Comparison of ENCODE assay signal across 8 cellular contexts in the genomic region with DNA sequence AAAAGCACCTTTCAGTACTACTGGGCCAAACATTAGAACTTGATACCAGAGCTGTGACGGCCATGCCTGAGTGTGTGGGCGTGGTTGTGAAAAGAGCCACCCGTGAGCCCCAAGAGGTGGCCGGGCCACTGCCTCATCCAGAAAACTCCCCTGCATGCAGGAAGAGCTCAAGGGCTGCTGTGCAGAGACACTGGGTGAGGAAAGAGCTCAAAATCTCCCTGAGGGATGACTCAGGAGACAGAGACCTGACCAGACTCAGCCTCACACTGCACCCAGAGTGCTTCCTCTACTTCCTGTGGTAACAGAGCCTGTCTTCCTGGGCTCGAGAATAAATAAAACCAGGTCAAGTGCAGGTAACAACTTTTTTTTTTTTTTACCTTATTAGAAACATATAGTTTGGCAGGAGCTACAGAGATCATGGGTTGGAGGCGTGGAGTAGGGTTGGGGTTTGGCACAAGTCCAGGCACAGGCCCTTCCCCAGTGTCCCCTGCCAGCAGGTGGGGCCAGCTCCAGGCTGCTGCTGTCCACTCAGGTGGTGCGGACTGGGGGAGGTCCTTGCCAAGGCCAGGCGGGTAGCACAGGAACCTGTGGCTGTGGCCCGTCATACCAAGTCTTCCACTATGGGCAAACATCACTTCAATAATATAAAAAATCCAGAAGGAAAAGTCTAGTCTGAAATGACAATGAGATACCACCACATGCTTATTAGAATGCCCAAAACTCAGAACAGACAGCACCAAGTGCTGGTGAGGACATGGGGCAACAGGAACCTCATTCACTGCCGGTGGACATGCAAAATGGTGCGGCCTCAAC. TPM values are rescaled to one million over a fixed set of nuclear protein-coding genes. Genes with fewer than 3 reads are reported as not detected.
DNase-seq lines count a peak whose midpoint lies in the region; TF ChIP-seq lines count a peak whose summit lies in the region.

No MANE protein-coding gene starts in this region.

- DNase-seq in GF-D8 (lab: John Stamatoyannopoulos, UW) (peak; percentile 61), MG63 (peak; percentile 57), RKO (ENCODE audit: low spot score) (no peak), BE2C (no peak), NCI-H1092 (lab: John Stamatoyannopoulos, UW) (no peak)
- DNase-seq in activated CD4-positive, alpha-beta memory T cell treated with anti-CD3 and anti-CD28 coated beads, Interleukin-2, amount 10 ng/mL, durations not matched to agents 7 days and 5 days: peak; percentile 75
- DNase-seq in stimulated activated CD4-positive, alpha-beta T cell treated with anti-CD3 and anti-CD28 coated beads, Interleukin-1b, Interleukin-23, amount 100 ng/mL, for 48 hours: peak; percentile 65

- peak overlapping the region; percentile 88 for H3K27ac Mint-ChIP-seq in activated CD4-positive, alpha-beta memory T cell treated with anti-CD3 and anti-CD28 coated beads, Interleukin-2, amount 10 ng/mL, durations not matched to agents 7 days and 5 days

- H3K36me3 ChIP-seq in MG63: no peaks in the 10 kb centered on the region; the same call in none of the 2 replicates
- no peaks in the 10 kb centered on the region for H3K36me3 ChIP-seq in esophagus (ENCODE audit: control insufficient read depth in 2 of 2, insufficient read depth in 2 of 2, low read length in 1 of 2)
- H3K36me3 ChIP-seq in BE2C: no peaks in the 10 kb centered on the region

- H3K27ac ChIP-seq in esophagus (ENCODE audit: low read depth in 2 of 2, low read length in 1 of 2): peak overlapping the region; percentile 70 to 84

- peaks cover 84% of the 10 kb centered on the region for H3K4me1 Mint-ChIP-seq in activated CD4-positive, alpha-beta memory T cell treated with anti-CD3 and anti-CD28 coated beads, Interleukin-2, amount 10 ng/mL, durations not matched to agents 7 days and 5 days

- H3K4me3 ChIP-seq in MG63 (no peak overlapping the region), esophagus (ENCODE audit: low read depth in 1 of 2, low read length in 2 of 2) (no peak overlapping the region), BE2C (ENCODE audit: low read depth, low read length) (no peak overlapping the region)

- H3K9me3 ChIP-seq in MG63 (no peaks in the 10 kb centered on the region), esophagus (ENCODE audit: control insufficient read depth in 2 of 2, insufficient read depth in 1 of 2, low read depth in 1 of 2, low read length in 1 of 2) (no peaks in the 10 kb centered on the region), BE2C (no peaks in the 10 kb centered on the region)

- 40 to 45% methylated on average over 11 of the region's 11 CpGs for WGBS in esophagus, 2 donors

- H3K4me3 Mint-ChIP-seq in activated CD4-positive, alpha-beta memory T cell treated with anti-CD3 and anti-CD28 coated beads, Interleukin-2, amount 10 ng/mL, durations not matched to agents 7 days and 5 days: peak overlapping the region; percentile 52

- H3K9me3 Mint-ChIP-seq in activated CD4-positive, alpha-beta memory T cell treated with anti-CD3 and anti-CD28 coated beads, Interleukin-2, amount 10 ng/mL, durations not matched to agents 7 days and 5 days: no peaks in the 10 kb centered on the region

- peaks cover 3% of the 10 kb centered on the region for H3K36me3 Mint-ChIP-seq in activated CD4-positive, alpha-beta memory T cell treated with anti-CD3 and anti-CD28 coated beads, Interleukin-2, amount 10 ng/mL, durations not matched to agents 7 days and 5 days (ENCODE audit: low read depth)

- no peaks in the 10 kb centered on the region for H3K27me3 ChIP-seq in MG63
- no peaks in the 10 kb centered on the region for H3K27me3 ChIP-seq in esophagus (ENCODE audit: control insufficient read depth in 1 of 2, insufficient read depth in 2 of 2, low read length in 2 of 2)
- H3K27me3 ChIP-seq in BE2C: no peaks in the 10 kb centered on the region

- H3K4me1 ChIP-seq in esophagus (ENCODE audit: control insufficient read depth in 2 of 2, insufficient read depth in 2 of 2, low read length in 1 of 2) (peaks cover 17 to 47% of the 10 kb centered on the region in 2 donors), BE2C (no peaks in the 10 kb centered on the region; the same call in 1 of the 2 replicates)

- no peak for TF ChIP-seq CTCF in BE2C (IDR thresholded peaks at IDR 0.05; ENCODE audit: low read depth, low read length)

- CTCF ChIA-PET in activated CD4-positive, alpha-beta memory T cell treated with anti-CD3 and anti-CD28 coated beads, Interleukin-2, amount 10 ng/mL, durations not matched to agents 7 days and 5 days (lab: Charles Lee): interaction anchor here (0.7 to 2.6 kb wide), 14 partner anchors 10 to 352 kb away, joined by 3 to 29 read pairs (median 4); a partner anchor contains a TSS

- POLR2A ChIA-PET in activated CD4-positive, alpha-beta memory T cell treated with anti-CD3 and anti-CD28 coated beads, Interleukin-2, amount 10 ng/mL, durations not matched to agents 7 days and 5 days (lab: Charles Lee): interaction anchor here (0.6 to 2.6 kb wide), 15 partner anchors 8 to 1312 kb away, joined by 3 to 38 read pairs (median 4); a partner anchor contains a TSS

- no peaks in the 10 kb centered on the region for H3K27me3 Mint-ChIP-seq in activated CD4-positive, alpha-beta memory T cell treated with anti-CD3 and anti-CD28 coated beads, Interleukin-2, amount 10 ng/mL, durations not matched to agents 7 days and 5 days

RNA-seq across cellular contexts. Expression of a gene that starts 25.5 kb away (rescaled TPM):
- 12.2 and 22.1 TPM in 2 replicates for total RNA-seq in MG63 (2014; rRNA removed; shearing (Covaris generic); ENCODE audit: low replicate concordance)
- 10 to 100 TPM; 26.2 to 26.3 TPM for total RNA-seq in activated CD4-positive, alpha-beta memory T cell treated with anti-CD3 and anti-CD28 coated beads, Interleukin-2, amount 10 ng/mL, durations not matched to agents 7 days and 5 days
- 1 to 10 TPM; 7.1 to 9.1 TPM for polyA plus RNA-seq in esophagus
- 25.9 TPM for polyA plus RNA-seq in BE2C (2012; ENCODE audit: insufficient read depth, insufficient read length, low read depth)

RNA-seq across cellular contexts. Expression of a gene that starts 47.0 kb away (rescaled TPM):
- total RNA-seq in MG63 (2014; rRNA removed; shearing (Covaris generic); ENCODE audit: low replicate concordance): 291 and 381 TPM in 2 replicates
- total RNA-seq in activated CD4-positive, alpha-beta memory T cell treated with anti-CD3 and anti-CD28 coated beads, Interleukin-2, amount 10 ng/mL, durations not matched to agents 7 days and 5 days: 100 to 1,000 TPM; 263 TPM
- polyA plus RNA-seq in esophagus: 100 to 1,000 TPM; 175 to 269 TPM
- polyA plus RNA-seq in BE2C (2012; ENCODE audit: insufficient read depth, insufficient read length, low read depth): 511 TPM

RNA-seq across cellular contexts. Expression of a gene that starts 58.4 kb away (rescaled TPM):
- total RNA-seq in MG63 (2014; rRNA removed; shearing (Covaris generic); ENCODE audit: low replicate concordance): 0.40 and 4.4 TPM in 2 replicates
- total RNA-seq in activated CD4-positive, alpha-beta memory T cell treated with anti-CD3 and anti-CD28 coated beads, Interleukin-2, amount 10 ng/mL, durations not matched to agents 7 days and 5 days: 10 to 100 TPM; 16.7 to 18.0 TPM
- polyA plus RNA-seq in esophagus: 10 to 100 TPM; 17.5 to 42.7 TPM
- 156 TPM for polyA plus RNA-seq in BE2C (2012; ENCODE audit: insufficient read depth, insufficient read length, low read depth)

Comparison
In these comparisons a context has a peak if more than half of its experiments do, and no peak if none do; other contexts are left out.
1. DNase-seq: peak in GF-D8 (single experiment), MG63 (single experiment), activated CD4-positive, alpha-beta memory T cell treated with anti-CD3 and anti-CD28 coated beads, Interleukin-2, amount 10 ng/mL, durations not matched to agents 7 days and 5 days (single experiment) and stimulated activated CD4-positive, alpha-beta T cell treated with anti-CD3 and anti-CD28 coated beads, Interleukin-1b, Interleukin-23, amount 100 ng/mL, for 48 hours (single experiment); none in RKO (single experiment), BE2C (single experiment) and NCI-H1092 (single experiment).